Comparison of ENCODE assay signal across 1 cellular context in the genomic region with DNA sequence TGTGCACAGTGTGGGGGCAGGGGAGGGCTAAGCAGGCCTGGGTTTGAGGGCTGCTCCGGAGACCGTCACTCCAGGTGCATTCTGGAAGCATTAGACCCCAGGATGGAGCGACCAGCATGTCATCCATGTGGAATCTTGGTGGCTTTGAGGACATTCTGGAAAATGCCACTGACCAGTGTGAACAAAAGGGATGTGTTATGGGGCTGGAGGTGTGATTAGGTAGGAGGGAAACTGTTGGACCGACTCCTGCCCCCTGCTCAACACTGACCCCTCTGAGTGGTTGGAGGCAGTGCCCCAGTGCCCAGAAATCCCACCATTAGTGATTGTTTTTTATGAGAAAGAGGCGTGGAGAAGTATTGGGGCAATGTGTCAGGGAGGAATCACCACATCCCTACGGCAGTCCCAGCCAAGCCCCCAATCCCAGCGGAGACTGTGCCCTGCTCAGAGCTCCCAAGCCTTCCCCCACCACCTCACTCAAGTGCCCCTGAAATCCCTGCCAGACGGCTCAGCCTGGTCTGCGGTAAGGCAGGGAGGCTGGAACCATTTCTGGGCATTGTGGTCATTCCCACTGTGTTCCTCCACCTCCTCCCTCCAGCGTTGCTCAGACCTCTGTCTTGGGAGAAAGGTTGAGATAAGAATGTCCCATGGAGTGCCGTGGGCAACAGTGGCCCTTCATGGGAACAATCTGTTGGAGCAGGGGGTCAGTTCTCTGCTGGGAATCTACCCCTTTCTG.
TF ChIP-seq lines count a peak whose summit lies in the region.

No MANE protein-coding gene starts in this region.

TF ChIP-seq in HepG2, 621 proteins besides CTCF, POLR2A, EP300 and RAD21 (continued from another document and continues in another):
- TF ChIP-seq, protein P1, sequence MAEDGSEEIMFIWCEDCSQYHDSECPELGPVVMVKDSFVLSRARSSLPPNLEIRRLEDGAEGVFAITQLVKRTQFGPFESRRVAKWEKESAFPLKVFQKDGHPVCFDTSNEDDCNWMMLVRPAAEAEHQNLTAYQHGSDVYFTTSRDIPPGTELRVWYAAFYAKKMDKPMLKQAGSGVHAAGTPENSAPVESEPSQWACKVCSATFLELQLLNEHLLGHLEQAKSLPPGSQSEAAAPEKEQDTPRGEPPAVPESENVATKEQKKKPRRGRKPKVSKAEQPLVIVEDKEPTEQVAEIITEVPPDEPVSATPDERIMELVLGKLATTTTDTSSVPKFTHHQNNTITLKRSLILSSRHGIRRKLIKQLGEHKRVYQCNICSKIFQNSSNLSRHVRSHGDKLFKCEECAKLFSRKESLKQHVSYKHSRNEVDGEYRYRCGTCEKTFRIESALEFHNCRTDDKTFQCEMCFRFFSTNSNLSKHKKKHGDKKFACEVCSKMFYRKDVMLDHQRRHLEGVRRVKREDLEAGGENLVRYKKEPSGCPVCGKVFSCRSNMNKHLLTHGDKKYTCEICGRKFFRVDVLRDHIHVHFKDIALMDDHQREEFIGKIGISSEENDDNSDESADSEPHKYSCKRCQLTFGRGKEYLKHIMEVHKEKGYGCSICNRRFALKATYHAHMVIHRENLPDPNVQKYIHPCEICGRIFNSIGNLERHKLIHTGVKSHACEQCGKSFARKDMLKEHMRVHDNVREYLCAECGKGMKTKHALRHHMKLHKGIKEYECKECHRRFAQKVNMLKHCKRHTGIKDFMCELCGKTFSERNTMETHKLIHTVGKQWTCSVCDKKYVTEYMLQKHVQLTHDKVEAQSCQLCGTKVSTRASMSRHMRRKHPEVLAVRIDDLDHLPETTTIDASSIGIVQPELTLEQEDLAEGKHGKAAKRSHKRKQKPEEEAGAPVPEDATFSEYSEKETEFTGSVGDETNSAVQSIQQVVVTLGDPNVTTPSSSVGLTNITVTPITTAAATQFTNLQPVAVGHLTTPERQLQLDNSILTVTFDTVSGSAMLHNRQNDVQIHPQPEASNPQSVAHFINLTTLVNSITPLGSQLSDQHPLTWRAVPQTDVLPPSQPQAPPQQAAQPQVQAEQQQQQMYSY (CRISPR knock-in tag; IDR thresholded peaks at IDR 0.05): no peak
- TF ChIP-seq ZNF20 (CRISPR knock-in tag; IDR thresholded peaks at IDR 0.05) (no peak), ZNF124 (CRISPR knock-in tag; IDR thresholded peaks at IDR 0.05) (0 out of 2 replicates have a peak, but pooled peaks have one; percentile 30), SMAD3 (CRISPR knock-in tag; IDR thresholded peaks at IDR 0.05) (0 out of 2 replicates have a peak, but pooled peaks have one; percentile 56), MTF1 (CRISPR knock-in tag; IDR thresholded peaks at IDR 0.05) (no peak), ZNF546 (CRISPR knock-in tag; conservative IDR thresholded peaks at IDR 0.05) (no peak), ZNF441 (CRISPR knock-in tag; IDR thresholded peaks at IDR 0.05; ENCODE audit: borderline replicate concordance) (no peak), TSC22D2 (CRISPR knock-in tag; IDR thresholded peaks at IDR 0.05; ENCODE audit: borderline replicate concordance) (peak; percentile 50; the same call in 1 of the 2 replicates), NRL (CRISPR knock-in tag; IDR thresholded peaks at IDR 0.05; ENCODE audit: borderline replicate concordance) (peak; percentile 93; the same call in 1 of the 2 replicates), ZNF644 (CRISPR knock-in tag; IDR thresholded peaks at IDR 0.05; ENCODE audit: low read depth) (no peak), TCF7 (IDR thresholded peaks at IDR 0.05; ENCODE audit: low read depth) (no peak), ZNF354B (CRISPR knock-in tag; IDR thresholded peaks at IDR 0.05) (peak; percentile 65; the same call in 1 of the 2 replicates), TAF1 (CRISPR knock-in tag; IDR thresholded peaks at IDR 0.05) (0 out of 2 replicates have a peak, but pooled peaks have one; percentile 32), ZNF432 (CRISPR knock-in tag; IDR thresholded peaks at IDR 0.05; ENCODE audit: borderline replicate concordance) (no peak), ZC3H4 (CRISPR knock-in tag; IDR thresholded peaks at IDR 0.05; ENCODE audit: borderline replicate concordance) (0 out of 2 replicates have a peak, but pooled peaks have one; percentile 20)
- TF ChIP-seq, protein P2, sequence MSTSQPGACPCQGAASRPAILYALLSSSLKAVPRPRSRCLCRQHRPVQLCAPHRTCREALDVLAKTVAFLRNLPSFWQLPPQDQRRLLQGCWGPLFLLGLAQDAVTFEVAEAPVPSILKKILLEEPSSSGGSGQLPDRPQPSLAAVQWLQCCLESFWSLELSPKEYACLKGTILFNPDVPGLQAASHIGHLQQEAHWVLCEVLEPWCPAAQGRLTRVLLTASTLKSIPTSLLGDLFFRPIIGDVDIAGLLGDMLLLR (CRISPR knock-in tag; IDR thresholded peaks at IDR 0.05): peak; percentile 86; the same call in 1 of the 2 replicates
- TF ChIP-seq, protein P3, sequence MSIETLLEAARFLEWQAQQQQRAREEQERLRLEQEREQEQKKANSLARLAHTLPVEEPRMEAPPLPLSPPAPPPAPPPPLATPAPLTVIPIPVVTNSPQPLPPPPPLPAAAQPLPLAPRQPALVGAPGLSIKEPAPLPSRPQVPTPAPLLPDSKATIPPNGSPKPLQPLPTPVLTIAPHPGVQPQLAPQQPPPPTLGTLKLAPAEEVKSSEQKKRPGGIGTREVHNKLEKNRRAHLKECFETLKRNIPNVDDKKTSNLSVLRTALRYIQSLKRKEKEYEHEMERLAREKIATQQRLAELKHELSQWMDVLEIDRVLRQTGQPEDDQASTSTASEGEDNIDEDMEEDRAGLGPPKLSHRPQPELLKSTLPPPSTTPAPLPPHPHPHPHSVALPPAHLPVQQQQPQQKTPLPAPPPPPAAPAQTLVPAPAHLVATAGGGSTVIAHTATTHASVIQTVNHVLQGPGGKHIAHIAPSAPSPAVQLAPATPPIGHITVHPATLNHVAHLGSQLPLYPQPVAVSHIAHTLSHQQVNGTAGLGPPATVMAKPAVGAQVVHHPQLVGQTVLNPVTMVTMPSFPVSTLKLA (IDR thresholded peaks at IDR 0.05): no peak
- TF ChIP-seq, protein P4, sequence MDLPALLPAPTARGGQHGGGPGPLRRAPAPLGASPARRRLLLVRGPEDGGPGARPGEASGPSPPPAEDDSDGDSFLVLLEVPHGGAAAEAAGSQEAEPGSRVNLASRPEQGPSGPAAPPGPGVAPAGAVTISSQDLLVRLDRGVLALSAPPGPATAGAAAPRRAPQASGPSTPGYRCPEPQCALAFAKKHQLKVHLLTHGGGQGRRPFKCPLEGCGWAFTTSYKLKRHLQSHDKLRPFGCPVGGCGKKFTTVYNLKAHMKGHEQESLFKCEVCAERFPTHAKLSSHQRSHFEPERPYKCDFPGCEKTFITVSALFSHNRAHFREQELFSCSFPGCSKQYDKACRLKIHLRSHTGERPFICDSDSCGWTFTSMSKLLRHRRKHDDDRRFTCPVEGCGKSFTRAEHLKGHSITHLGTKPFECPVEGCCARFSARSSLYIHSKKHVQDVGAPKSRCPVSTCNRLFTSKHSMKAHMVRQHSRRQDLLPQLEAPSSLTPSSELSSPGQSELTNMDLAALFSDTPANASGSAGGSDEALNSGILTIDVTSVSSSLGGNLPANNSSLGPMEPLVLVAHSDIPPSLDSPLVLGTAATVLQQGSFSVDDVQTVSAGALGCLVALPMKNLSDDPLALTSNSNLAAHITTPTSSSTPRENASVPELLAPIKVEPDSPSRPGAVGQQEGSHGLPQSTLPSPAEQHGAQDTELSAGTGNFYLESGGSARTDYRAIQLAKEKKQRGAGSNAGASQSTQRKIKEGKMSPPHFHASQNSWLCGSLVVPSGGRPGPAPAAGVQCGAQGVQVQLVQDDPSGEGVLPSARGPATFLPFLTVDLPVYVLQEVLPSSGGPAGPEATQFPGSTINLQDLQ (CRISPR knock-in tag; IDR thresholded peaks at IDR 0.05): no peak
- TF ChIP-seq, protein P5, sequence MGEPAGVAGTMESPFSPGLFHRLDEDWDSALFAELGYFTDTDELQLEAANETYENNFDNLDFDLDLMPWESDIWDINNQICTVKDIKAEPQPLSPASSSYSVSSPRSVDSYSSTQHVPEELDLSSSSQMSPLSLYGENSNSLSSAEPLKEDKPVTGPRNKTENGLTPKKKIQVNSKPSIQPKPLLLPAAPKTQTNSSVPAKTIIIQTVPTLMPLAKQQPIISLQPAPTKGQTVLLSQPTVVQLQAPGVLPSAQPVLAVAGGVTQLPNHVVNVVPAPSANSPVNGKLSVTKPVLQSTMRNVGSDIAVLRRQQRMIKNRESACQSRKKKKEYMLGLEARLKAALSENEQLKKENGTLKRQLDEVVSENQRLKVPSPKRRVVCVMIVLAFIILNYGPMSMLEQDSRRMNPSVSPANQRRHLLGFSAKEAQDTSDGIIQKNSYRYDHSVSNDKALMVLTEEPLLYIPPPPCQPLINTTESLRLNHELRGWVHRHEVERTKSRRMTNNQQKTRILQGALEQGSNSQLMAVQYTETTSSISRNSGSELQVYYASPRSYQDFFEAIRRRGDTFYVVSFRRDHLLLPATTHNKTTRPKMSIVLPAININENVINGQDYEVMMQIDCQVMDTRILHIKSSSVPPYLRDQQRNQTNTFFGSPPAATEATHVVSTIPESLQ (CRISPR knock-in tag; conservative IDR thresholded peaks at IDR 0.05): peak; percentile 63; the same call in 1 of the 2 replicates
- TF ChIP-seq, protein P6, sequence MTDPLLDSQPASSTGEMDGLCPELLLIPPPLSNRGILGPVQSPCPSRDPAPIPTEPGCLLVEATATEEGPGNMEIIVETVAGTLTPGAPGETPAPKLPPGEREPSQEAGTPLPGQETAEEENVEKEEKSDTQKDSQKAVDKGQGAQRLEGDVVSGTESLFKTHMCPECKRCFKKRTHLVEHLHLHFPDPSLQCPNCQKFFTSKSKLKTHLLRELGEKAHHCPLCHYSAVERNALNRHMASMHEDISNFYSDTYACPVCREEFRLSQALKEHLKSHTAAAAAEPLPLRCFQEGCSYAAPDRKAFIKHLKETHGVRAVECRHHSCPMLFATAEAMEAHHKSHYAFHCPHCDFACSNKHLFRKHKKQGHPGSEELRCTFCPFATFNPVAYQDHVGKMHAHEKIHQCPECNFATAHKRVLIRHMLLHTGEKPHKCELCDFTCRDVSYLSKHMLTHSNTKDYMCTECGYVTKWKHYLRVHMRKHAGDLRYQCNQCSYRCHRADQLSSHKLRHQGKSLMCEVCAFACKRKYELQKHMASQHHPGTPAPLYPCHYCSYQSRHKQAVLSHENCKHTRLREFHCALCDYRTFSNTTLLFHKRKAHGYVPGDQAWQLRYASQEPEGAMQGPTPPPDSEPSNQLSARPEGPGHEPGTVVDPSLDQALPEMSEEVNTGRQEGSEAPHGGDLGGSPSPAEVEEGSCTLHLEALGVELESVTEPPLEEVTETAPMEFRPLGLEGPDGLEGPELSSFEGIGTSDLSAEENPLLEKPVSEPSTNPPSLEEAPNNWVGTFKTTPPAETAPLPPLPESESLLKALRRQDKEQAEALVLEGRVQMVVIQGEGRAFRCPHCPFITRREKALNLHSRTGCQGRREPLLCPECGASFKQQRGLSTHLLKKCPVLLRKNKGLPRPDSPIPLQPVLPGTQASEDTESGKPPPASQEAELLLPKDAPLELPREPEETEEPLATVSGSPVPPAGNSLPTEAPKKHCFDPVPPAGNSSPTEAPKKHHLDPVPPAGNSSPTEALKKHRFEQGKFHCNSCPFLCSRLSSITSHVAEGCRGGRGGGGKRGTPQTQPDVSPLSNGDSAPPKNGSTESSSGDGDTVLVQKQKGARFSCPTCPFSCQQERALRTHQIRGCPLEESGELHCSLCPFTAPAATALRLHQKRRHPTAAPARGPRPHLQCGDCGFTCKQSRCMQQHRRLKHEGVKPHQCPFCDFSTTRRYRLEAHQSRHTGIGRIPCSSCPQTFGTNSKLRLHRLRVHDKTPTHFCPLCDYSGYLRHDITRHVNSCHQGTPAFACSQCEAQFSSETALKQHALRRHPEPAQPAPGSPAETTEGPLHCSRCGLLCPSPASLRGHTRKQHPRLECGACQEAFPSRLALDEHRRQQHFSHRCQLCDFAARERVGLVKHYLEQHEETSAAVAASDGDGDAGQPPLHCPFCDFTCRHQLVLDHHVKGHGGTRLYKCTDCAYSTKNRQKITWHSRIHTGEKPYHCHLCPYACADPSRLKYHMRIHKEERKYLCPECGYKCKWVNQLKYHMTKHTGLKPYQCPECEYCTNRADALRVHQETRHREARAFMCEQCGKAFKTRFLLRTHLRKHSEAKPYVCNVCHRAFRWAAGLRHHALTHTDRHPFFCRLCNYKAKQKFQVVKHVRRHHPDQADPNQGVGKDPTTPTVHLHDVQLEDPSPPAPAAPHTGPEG (CRISPR knock-in tag; IDR thresholded peaks at IDR 0.05): no peak
- TF ChIP-seq, protein P7, sequence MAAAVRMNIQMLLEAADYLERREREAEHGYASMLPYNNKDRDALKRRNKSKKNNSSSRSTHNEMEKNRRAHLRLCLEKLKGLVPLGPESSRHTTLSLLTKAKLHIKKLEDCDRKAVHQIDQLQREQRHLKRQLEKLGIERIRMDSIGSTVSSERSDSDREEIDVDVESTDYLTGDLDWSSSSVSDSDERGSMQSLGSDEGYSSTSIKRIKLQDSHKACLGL (CRISPR knock-in tag; IDR thresholded peaks at IDR 0.05): peak; percentile 66; the same call in 1 of the 2 replicates
- TF ChIP-seq, protein P8, sequence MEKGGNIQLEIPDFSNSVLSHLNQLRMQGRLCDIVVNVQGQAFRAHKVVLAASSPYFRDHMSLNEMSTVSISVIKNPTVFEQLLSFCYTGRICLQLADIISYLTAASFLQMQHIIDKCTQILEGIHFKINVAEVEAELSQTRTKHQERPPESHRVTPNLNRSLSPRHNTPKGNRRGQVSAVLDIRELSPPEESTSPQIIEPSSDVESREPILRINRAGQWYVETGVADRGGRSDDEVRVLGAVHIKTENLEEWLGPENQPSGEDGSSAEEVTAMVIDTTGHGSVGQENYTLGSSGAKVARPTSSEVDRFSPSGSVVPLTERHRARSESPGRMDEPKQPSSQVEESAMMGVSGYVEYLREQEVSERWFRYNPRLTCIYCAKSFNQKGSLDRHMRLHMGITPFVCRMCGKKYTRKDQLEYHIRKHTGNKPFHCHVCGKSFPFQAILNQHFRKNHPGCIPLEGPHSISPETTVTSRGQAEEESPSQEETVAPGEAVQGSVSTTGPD (CRISPR knock-in tag; IDR thresholded peaks at IDR 0.05): peak; percentile 66; the same call in 1 of the 2 replicates
- TF ChIP-seq, protein P9, sequence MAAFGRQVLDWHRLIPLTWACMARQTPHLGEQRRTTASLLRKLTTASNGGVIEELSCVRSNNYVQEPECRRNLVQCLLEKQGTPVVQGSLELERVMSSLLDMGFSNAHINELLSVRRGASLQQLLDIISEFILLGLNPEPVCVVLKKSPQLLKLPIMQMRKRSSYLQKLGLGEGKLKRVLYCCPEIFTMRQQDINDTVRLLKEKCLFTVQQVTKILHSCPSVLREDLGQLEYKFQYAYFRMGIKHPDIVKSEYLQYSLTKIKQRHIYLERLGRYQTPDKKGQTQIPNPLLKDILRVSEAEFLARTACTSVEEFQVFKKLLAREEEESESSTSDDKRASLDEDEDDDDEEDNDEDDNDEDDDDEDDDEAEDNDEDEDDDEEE (CRISPR knock-in tag; IDR thresholded peaks at IDR 0.05): 0 out of 2 replicates have a peak, but pooled peaks have one; percentile 59
- TF ChIP-seq, protein P10, sequence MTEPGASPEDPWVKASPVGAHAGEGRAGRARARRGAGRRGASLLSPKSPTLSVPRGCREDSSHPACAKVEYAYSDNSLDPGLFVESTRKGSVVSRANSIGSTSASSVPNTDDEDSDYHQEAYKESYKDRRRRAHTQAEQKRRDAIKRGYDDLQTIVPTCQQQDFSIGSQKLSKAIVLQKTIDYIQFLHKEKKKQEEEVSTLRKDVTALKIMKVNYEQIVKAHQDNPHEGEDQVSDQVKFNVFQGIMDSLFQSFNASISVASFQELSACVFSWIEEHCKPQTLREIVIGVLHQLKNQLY (CRISPR knock-in tag; IDR thresholded peaks at IDR 0.05): no peak
- TF ChIP-seq, protein P11, sequence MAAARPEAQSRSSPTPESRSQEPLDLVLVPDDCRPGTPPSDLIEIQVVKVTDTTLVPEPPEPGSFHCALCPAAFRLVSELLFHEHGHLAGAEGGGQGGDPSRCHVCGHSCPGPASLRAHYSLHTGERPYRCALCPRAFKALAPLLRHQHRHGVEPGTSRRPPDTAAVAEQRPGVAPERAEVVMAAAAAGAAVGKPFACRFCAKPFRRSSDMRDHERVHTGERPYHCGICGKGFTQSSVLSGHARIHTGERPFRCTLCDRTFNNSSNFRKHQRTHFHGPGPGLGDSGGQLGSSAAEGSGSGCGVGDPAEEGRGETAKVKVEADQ (CRISPR knock-in tag; IDR thresholded peaks at IDR 0.05; ENCODE audit: borderline replicate concordance): no peak; the same call in 1 of the 2 replicates
